In genomic region chr13:48429036-48429435, GRCh38 we compare ENCODE assay signal across 25 cellular contexts. TPM values are rescaled to one million over a fixed set of nuclear protein-coding genes. Genes with fewer than 3 reads are reported as not detected.
DNase-seq lines count a peak whose midpoint lies in the region; ATAC-seq, FAIRE-seq and TF ChIP-seq lines count a peak whose summit lies in the region.
"Had no signal": no experiment of that assay in that cellular context is flagged by ENCODE, and none has a peak within 500 bp of the region (broad histone marks: within the 10 kb centered on the region; RNA-seq: fewer than 3 reads in every experiment).

No MANE protein-coding gene starts in this region.

- H3K4me1 ChIP-seq in GM12878 (ENCODE audit: control insufficient read depth, insufficient read depth, low read length) (peaks cover 14% of the 10 kb centered on the region), subcutaneous abdominal adipose tissue (ENCODE audit: control insufficient read depth in 5 of 5, insufficient read depth in 5 of 5, low read length in 5 of 5) (peaks cover 0 to 38% (median 16%) of the 10 kb centered on the region in 5 donors)
- H3K4me1 ChIP-seq: Caco-2 had no signal

- no peaks in the 10 kb centered on the region for H3K36me3 ChIP-seq in GM12878 (ENCODE audit: control insufficient read depth in 2 of 2, insufficient read depth in 2 of 2, low read length in 1 of 2)
- H3K36me3 ChIP-seq in subcutaneous abdominal adipose tissue (ENCODE audit: control insufficient read depth in 5 of 5, insufficient read depth in 5 of 5, low read length in 5 of 5), result peaks cover 0 to 3% (median 0%) of the 10 kb centered on the region in 5 donors
- H3K36me3 ChIP-seq: SJCRH30 had no signal

- TF ChIP-seq RAD21 in GM12878 (IDR thresholded peaks at IDR 0.05; ENCODE audit: insufficient read depth, low read depth, low read length), result no peak

- H2AFZ ChIP-seq in GM12878 (ENCODE audit: control insufficient read depth, low read depth, low read length), result no peak overlapping the region

- H3K27me3 ChIP-seq in GM12878 (replicated peaks in 1 of 2; ENCODE audit: control insufficient read depth in 2 of 2, insufficient read depth in 2 of 2, low read length in 1 of 2), result no peaks in the 10 kb centered on the region
- no peaks in the 10 kb centered on the region for H3K27me3 ChIP-seq in subcutaneous abdominal adipose tissue (ENCODE audit: control insufficient read depth in 5 of 5, insufficient read depth in 4 of 5, low read length in 5 of 5)
- H3K27me3 ChIP-seq: SJCRH30 had no signal

- CTCF ChIA-PET in GM12878 (lab: Yijun Ruan, JAX), result interaction anchor here (0.6 to 1.6 kb wide), 4 partner anchors 11 to 501 kb away, joined by 3 to 5 read pairs (median 3); partner anchors contain the start of genes LPAR6 and MED4

- H3K27ac Mint-ChIP-seq in activated T-cell treated with anti-CD3 and anti-CD28 coated beads, Interleukin-2, amount 50 U/mL, for 72 hours, result peak overlapping the region; percentile 38
- H3K27ac Mint-ChIP-seq: CD4-positive, alpha-beta T cell had no signal

- no peak overlapping the region for H3K9ac ChIP-seq in GM12878 (ENCODE audit: control insufficient read depth, insufficient read depth, low read length)
- no peak overlapping the region for H3K9ac ChIP-seq in subcutaneous abdominal adipose tissue (ENCODE audit: low read length in 5 of 5)
- H3K9ac ChIP-seq: KMS-11 had no signal

- RAD21 ChIA-PET in GM12878 (lab: Charles Lee; ENCODE audit: unreplicated experiment), result no interaction called here

- no peak for TF ChIP-seq EP300 in GM12878 (IDR thresholded peaks at IDR 0.05; ENCODE audit: borderline replicate concordance in 1 of 2, control insufficient read depth in 1 of 2, low read depth in 2 of 2, low read length in 2 of 2)

- H3K79me2 ChIP-seq in GM12878 (ENCODE audit: control insufficient read depth, insufficient read depth, low read length), result no peaks in the 10 kb centered on the region

- H3K27ac ChIP-seq in GM12878 (ENCODE audit: control insufficient read depth, insufficient read depth) (no peak overlapping the region), subcutaneous abdominal adipose tissue (ENCODE audit: low read depth, low read length) (peak overlapping the region; percentile 21)
- H3K27ac ChIP-seq: KMS-11, SJCRH30 had no signal

- TF ChIP-seq CTCF in GM12878 (IDR thresholded peaks at IDR 0.05 in 2 of 3, conservative IDR thresholded peaks at IDR 0.05 in 1 of 3; ENCODE audit: control insufficient read depth in 2 of 3, extremely low read depth in 1 of 3, insufficient read depth in 1 of 3, low read depth in 3 of 3, low read length in 3 of 3) (no peak), GM10266 (IDR thresholded peaks at IDR 0.05; ENCODE audit: control insufficient read depth, insufficient read depth, low read depth, missing control alignments) (no peak)

- peaks cover 35% of the 10 kb centered on the region for H3K4me1 Mint-ChIP-seq in activated T-cell treated with anti-CD3 and anti-CD28 coated beads, Interleukin-2, amount 50 U/mL, for 72 hours (ENCODE audit: low read depth)

- no peak for TF ChIP-seq POLR2A in GM12878 (IDR thresholded peaks at IDR 0.05; ENCODE audit: low read depth, low read length)

- H3K36me3 Mint-ChIP-seq in activated T-cell treated with anti-CD3 and anti-CD28 coated beads, Interleukin-2, amount 50 U/mL, for 72 hours (ENCODE audit: insufficient read depth in 2 of 2), result peaks cover 4 to 7% of the 10 kb centered on the region in 2 donors

- in situ Hi-C loops in GM12878 (cut with MboI), result no loop called here

- 98% methylated on average over 3 of the region's 3 CpGs for WGBS in GM12878 (ENCODE audit: insufficient coverage, insufficient replicate concordance, low lambda C conversion rate, missing lambda C conversion rate)

- H3K9me3 Mint-ChIP-seq in activated T-cell treated with anti-CD3 and anti-CD28 coated beads, Interleukin-2, amount 50 U/mL, for 72 hours, result peaks cover 4 to 5% of the 10 kb centered on the region in 2 donors
- H3K9me3 Mint-ChIP-seq: CD4-positive, alpha-beta T cell had no signal

- intact Hi-C loops in GM12878 (cut with micrococcal nuclease; ENCODE audit: unreplicated experiment), result no loop called here

- H3K9me3 ChIP-seq in GM12878 (replicated peaks; ENCODE audit: control insufficient read depth, insufficient read depth, low read length) (peaks cover 1% of the 10 kb centered on the region; the same call in 2 of the 3 replicates), subcutaneous abdominal adipose tissue (ENCODE audit: control insufficient read depth in 5 of 5, low read length in 5 of 5) (no peaks in the 10 kb centered on the region)
- H3K9me3 ChIP-seq: Caco-2, SJCRH30 had no signal

- no peak overlapping the region for H3K4me3 ChIP-seq in GM12878
- H3K4me3 ChIP-seq in subcutaneous abdominal adipose tissue (ENCODE audit: low read depth in 1 of 5, low read length in 5 of 5), result no peak overlapping the region
- H3K4me3 ChIP-seq: SJCRH30 had no signal

- no peak for DNase-seq in activated T-cell treated with anti-CD3 and anti-CD28 coated beads, Interleukin-2, amount 50 U/mL, for 72 hours
- DNase-seq in activated T-cell treated with anti-CD3 and anti-CD28 coated beads for 4 hours (no peak), GM19239 (ENCODE audit: insufficient read length, low spot score) (no peak), GM12878 (ENCODE audit: low read depth, low spot score) (no peak), GM10266 (ENCODE audit: extremely low spot score) (no peak), GF-D8 (lab: John Stamatoyannopoulos, UW) (no peak)
- DNase-seq: Caco-2; CD4-positive, alpha-beta T cell; DMS 273 treated with DMSO at 0.1 percent for 48 hours; DND-41; IMR-90; MV-4-11; NCI-H1105 treated with DMSO at 0.1 percent for 48 hours; NCI-H1694; NCI-H2081; NCI-H2171; NCI-H446; NCI-H526; OCI-M1; SJCRH30 had no signal

- H4K20me1 ChIP-seq in GM12878 (ENCODE audit: control insufficient read depth, insufficient read depth), result no peaks in the 10 kb centered on the region

- H3K4me3 Mint-ChIP-seq in activated T-cell treated with anti-CD3 and anti-CD28 coated beads, Interleukin-2, amount 50 U/mL, for 72 hours, result no peak overlapping the region
- H3K4me3 Mint-ChIP-seq: CD4-positive, alpha-beta T cell had no signal

- no TSS peak for BruUV-seq in GM12878 (replicated peaks; lab: Mats Ljungman, UMichigan)

- SMC1A ChIA-PET in GM12878 (lab: Charles Lee; ENCODE audit: uncharacterized antibody, unreplicated experiment), result interaction anchor here (0.9 to 1.2 kb wide), 4 partner anchors 9 to 149 kb away, joined by 3 to 4 read pairs (median 3); partner anchors contain the start of gene LPAR6

- ATAC-seq in activated T-cell treated with anti-CD3 and anti-CD28 coated beads, Interleukin-2, amount 50 U/mL, for 72 hours (replicated peaks in 1 of 2), result peak; percentile 25 to 54
- peak; percentile 49 for ATAC-seq in GM12878

- POLR2A ChIA-PET in GM12878 (lab: Charles Lee), result interaction anchor here (0.8 kb wide), 1 partner anchor 15 kb away, joined by 3 read pairs; no protein-coding TSS in a partner anchor

- peak; percentile 76 for FAIRE-seq in GM19239 (lab: Jason Lieb, UNC)
- FAIRE-seq in GM12878 (lab: Jason Lieb, UNC), result no peak
- FAIRE-seq: HTR-8/SVneo, RCC 7860 had no signal

- no peaks in the 10 kb centered on the region for H3K27me3 Mint-ChIP-seq in activated T-cell treated with anti-CD3 and anti-CD28 coated beads, Interleukin-2, amount 50 U/mL, for 72 hours (ENCODE audit: low read depth)
- H3K27me3 Mint-ChIP-seq: CD4-positive, alpha-beta T cell had no signal

- H3K4me2 ChIP-seq in GM12878 (ENCODE audit: control insufficient read depth, insufficient read depth), result 0 out of 2 replicates have a peak overlapping the region, but pooled peaks have one; percentile 17
- H3K4me2 ChIP-seq: KMS-11 had no signal

TF ChIP-seq in GM12878, 131 proteins besides CTCF, POLR2A, EP300 and RAD21 (continues in another document):
- TF ChIP-seq EGR1 (IDR thresholded peaks at IDR 0.05; ENCODE audit: borderline replicate concordance in 1 of 2, low read depth in 2 of 2, low read length in 2 of 2) (no peak), POU2F2 (IDR thresholded peaks at IDR 0.05; ENCODE audit: borderline replicate concordance, low read depth, low read length) (no peak), IKZF2 (IDR thresholded peaks at IDR 0.05) (no peak), RFX5 (IDR thresholded peaks at IDR 0.05; ENCODE audit: low read depth, low read length) (no peak), CBX3 (IDR thresholded peaks at IDR 0.05; ENCODE audit: borderline replicate concordance, low read depth) (no peak)

RNA-seq across cellular contexts. Expression of gene LPAR6, which starts 16.1 kb away (rescaled TPM):
- 10 to 100 TPM in 1 of 2 donors, 1 to 10 TPM in 1; 3.3 to 11.9 TPM for total RNA-seq in activated T-cell treated with anti-CD3 and anti-CD28 coated beads, Interleukin-2, amount 50 U/mL, for 72 hours
- 1.1 and 1.3 TPM in 2 replicates for total RNA-seq in GM12878 (2013; cell fraction: nucleolus; rRNA removed)
- total RNA-seq in GM12878 (2014; rRNA removed) (3.4 TPM in 2 replicates), GM12878 (2014; rRNA removed; fragmentation: Illumina TruSeq; extraction: Trizol) (3.1 and 3.4 TPM in 2 replicates), GM12878 (2021) (2.2 TPM in 2 replicates)
- polyA plus RNA-seq in GM12878 (2011; ENCODE audit: low read depth), result 4.4 TPM
- polyA plus RNA-seq in GM12878 (2011; rRNA removed) (3.1 and 5.8 TPM in 2 replicates), GM12878 (2014; fragmentation: Illumina TruSeq; extraction: Trizol) (4.2 and 7.5 TPM in 2 replicates), GM12878 (2014; fragmentation: Nextera tagmentation; extraction: Ambion mirVana) (1 to 10 TPM; 2.0 to 3.2 TPM), GM12878 (2014; rRNA removed) (1.9 and 2.3 TPM in 2 replicates), GM12878 (2016; fragmentation: Nextera tagmentation; extraction: Ambion mirVana) (1 to 10 TPM; 1.4 to 2.6 TPM)
- polyA plus RNA-seq in GM12878 (2011; cell fraction: cytosol; rRNA removed), result 0.84 and 0.94 TPM in 2 replicates
- 1.8 and 2.0 TPM in 2 replicates for polyA plus RNA-seq in GM12878 (2011; cell fraction: nucleus; rRNA removed)
- polyA plus RNA-seq in GM12878 (2012), result 7.4 and 14.4 TPM in 2 replicates
- 0.51 and 0.52 TPM in 2 replicates for polyA minus RNA-seq in GM12878 (2011; rRNA and poly(A)+ RNA removed)
- polyA minus RNA-seq in GM12878 (2011; cell fraction: cytosol; rRNA and poly(A)+ RNA removed), result not detected in 2 replicates
- polyA minus RNA-seq in GM12878 (2011; cell fraction: nucleus; rRNA and poly(A)+ RNA removed), result 1.1 TPM in 2 replicates
- total RNA-seq: Caco-2, M059J had no signal
